21 cellular contexts compared by ENCODE assay signal in the genomic region with DNA sequence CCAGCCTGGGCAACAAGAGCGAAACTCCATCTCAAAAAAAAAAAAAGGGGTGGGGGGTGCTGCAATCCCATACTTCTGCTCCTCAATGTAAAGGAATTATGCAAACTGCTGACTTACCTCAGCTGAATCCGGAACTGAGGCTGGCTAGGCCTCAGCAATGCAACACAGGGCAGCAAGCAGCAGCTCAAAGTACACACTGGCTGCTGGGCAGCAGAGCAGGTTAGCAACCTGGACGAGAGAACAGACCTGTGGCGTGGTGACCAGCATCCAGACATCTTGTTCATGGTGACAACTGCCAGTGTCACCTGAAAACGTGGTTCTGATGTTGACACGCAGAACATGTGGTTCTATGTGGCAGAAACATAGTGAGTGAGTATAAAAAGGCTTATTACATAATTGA. TPM values are rescaled to one million over a fixed set of nuclear protein-coding genes. Genes with fewer than 3 reads are reported as not detected.
DNase-seq lines count a peak whose midpoint lies in the region; ATAC-seq and TF ChIP-seq lines count a peak whose summit lies in the region.
"Had no signal": no experiment of that assay in that cellular context is flagged by ENCODE, and none has a peak within 500 bp of the region (broad histone marks: within the 10 kb centered on the region; RNA-seq: fewer than 3 reads in every experiment).

No MANE protein-coding gene starts in this region.

- H3K9me3 Mint-ChIP-seq in endothelial cell (ENCODE audit: unreplicated experiment) (peaks cover 34% of the 10 kb centered on the region), osteocyte (ENCODE audit: unreplicated experiment) (peaks cover 51% of the 10 kb centered on the region)

- TF ChIP-seq CTCF in endothelial cell (IDR thresholded peaks at IDR 0.05; ENCODE audit: unreplicated experiment): no peak
- TF ChIP-seq CTCF in osteocyte (IDR thresholded peaks at IDR 0.05): no peak

- no peak for ATAC-seq in HG03378 (IDR thresholded peaks at IDR 0.05; ENCODE audit: unreplicated experiment)

- no peak overlapping the region for H3K4me2 ChIP-seq in Karpas-422 (ENCODE audit: low read depth, low read length, poor library complexity, severe bottlenecking)
- H3K4me2 ChIP-seq: BLaER1 had no signal

- H3K9me3 ChIP-seq in Karpas-422 (ENCODE audit: low read length) (peaks cover 35% of the 10 kb centered on the region), adipocyte (ENCODE audit: control insufficient read depth, low read length) (peaks cover 96% of the 10 kb centered on the region)

- peaks cover 15% of the 10 kb centered on the region for H3K36me3 ChIP-seq in Karpas-422 (ENCODE audit: insufficient read depth, low read length)
- H3K36me3 ChIP-seq in adipocyte (ENCODE audit: control insufficient read depth, insufficient read depth, low read length, severe bottlenecking): peaks cover 31% of the 10 kb centered on the region

- peak; percentile 33 for DNase-seq in Karpas-422
- DNase-seq in adipocyte (ENCODE audit: low read depth): no peak
- DNase-seq in endothelial cell (ENCODE audit: low spot score): no peak
- DNase-seq in osteocyte (ENCODE audit: extremely low spot score, unreplicated experiment): peak; percentile 51
- no peak for DNase-seq in ureter (ENCODE audit: low spot score)
- no peak for DNase-seq in NCI-H1092 (lab: John Stamatoyannopoulos, UW)
- DNase-seq in DMS114 treated with DMSO at 0.1 percent for 48 hours (lab: John Stamatoyannopoulos, UW; ENCODE audit: unreplicated experiment): no peak
- DNase-seq: 8988T; ACHN; BE2C; C1 segment of cervical spinal cord; CD4-positive, alpha-beta memory T cell; CD4-positive, CD25-positive, alpha-beta regulatory T cell; CD8-positive, alpha-beta memory T cell; COR-L47; DMS 273 treated with DMSO at 0.1 percent for 48 hours; DMS79 treated with DMSO at 0.1 percent for 48 hours; GF-D8 had no signal

- H3K4me3 ChIP-seq in Karpas-422 (ENCODE audit: low read length): no peak overlapping the region
- H3K4me3 ChIP-seq in adipocyte (ENCODE audit: low read length): peak overlapping the region; percentile 17
- H3K4me3 ChIP-seq: BLaER1 had no signal

- H3K4me1 ChIP-seq in Karpas-422 (ENCODE audit: low read length) (no peaks in the 10 kb centered on the region), adipocyte (ENCODE audit: control insufficient read depth, insufficient read depth, low read length) (no peaks in the 10 kb centered on the region)
- H3K4me1 ChIP-seq: BE2C, BLaER1 had no signal

- H3K27me3 Mint-ChIP-seq in endothelial cell (ENCODE audit: unreplicated experiment) (peaks cover 7% of the 10 kb centered on the region), osteocyte (ENCODE audit: unreplicated experiment) (no peaks in the 10 kb centered on the region)
- H3K27me3 Mint-ChIP-seq: CD4-positive, alpha-beta memory T cell; CD4-positive, CD25-positive, alpha-beta regulatory T cell; CD8-positive, alpha-beta memory T cell had no signal

- no peaks in the 10 kb centered on the region for H3K9me2 ChIP-seq in Karpas-422 (replicated peaks; ENCODE audit: insufficient read depth, low read length)

- no peak overlapping the region for H2AFZ ChIP-seq in Karpas-422 (ENCODE audit: low read length)

- no peaks in the 10 kb centered on the region for H3K79me2 ChIP-seq in Karpas-422 (ENCODE audit: low read length)

- H3K27ac Mint-ChIP-seq in endothelial cell (ENCODE audit: unreplicated experiment) (no peak overlapping the region), osteocyte (ENCODE audit: unreplicated experiment) (no peak overlapping the region)
- H3K27ac Mint-ChIP-seq: CD14-positive monocyte; CD4-positive, alpha-beta memory T cell; CD4-positive, CD25-positive, alpha-beta regulatory T cell; CD8-positive, alpha-beta memory T cell had no signal

- H3K4me1 Mint-ChIP-seq in endothelial cell (ENCODE audit: unreplicated experiment): no peaks in the 10 kb centered on the region
- H3K4me1 Mint-ChIP-seq in osteocyte (ENCODE audit: unreplicated experiment): no peaks in the 10 kb centered on the region
- H3K4me1 Mint-ChIP-seq: CD14-positive monocyte had no signal

- H3K9ac ChIP-seq in Karpas-422 (ENCODE audit: low read length) (no peak overlapping the region), adipocyte (ENCODE audit: low read length) (no peak overlapping the region)
- H3K9ac ChIP-seq: BLaER1 had no signal

- H4K20me1 ChIP-seq in Karpas-422 (ENCODE audit: insufficient read depth, low read depth, low read length): no peaks in the 10 kb centered on the region
- H4K20me1 ChIP-seq: BLaER1 had no signal

- peak overlapping the region; percentile 34 for H3K4me3 Mint-ChIP-seq in endothelial cell (ENCODE audit: unreplicated experiment)
- H3K4me3 Mint-ChIP-seq in osteocyte (ENCODE audit: unreplicated experiment): no peak overlapping the region
- H3K4me3 Mint-ChIP-seq: CD14-positive monocyte; CD4-positive, alpha-beta memory T cell; CD4-positive, CD25-positive, alpha-beta regulatory T cell; CD8-positive, alpha-beta memory T cell had no signal

- H3K36me3 Mint-ChIP-seq in endothelial cell (ENCODE audit: low read depth, unreplicated experiment) (peaks cover 60% of the 10 kb centered on the region), osteocyte (ENCODE audit: unreplicated experiment) (peaks cover 54% of the 10 kb centered on the region)

- H3K27me3 ChIP-seq in Karpas-422 (ENCODE audit: low read length): no peaks in the 10 kb centered on the region
- no peaks in the 10 kb centered on the region for H3K27me3 ChIP-seq in adipocyte (replicated peaks; ENCODE audit: control insufficient read depth, insufficient read depth, low read length)
- H3K27me3 ChIP-seq: BE2C, BLaER1 had no signal

- no peak overlapping the region for H3K27ac ChIP-seq in Karpas-422 (ENCODE audit: low read length)
- H3K27ac ChIP-seq: BLaER1 had no signal

RNA-seq across cellular contexts. Expression of a gene that starts 28.1 kb away (rescaled TPM):
- total RNA-seq in Karpas-422 (2014; rRNA removed; shearing (Covaris generic); ENCODE audit: low replicate concordance): 9.2 and 12.1 TPM in 2 replicates
- total RNA-seq in endothelial cell (ENCODE audit: unreplicated experiment) (6.8 TPM), osteocyte (4.7 and 5.3 TPM in 2 replicates), ureter (15.3 TPM)

RNA-seq across cellular contexts. Expression of a gene that starts 36.2 kb away (rescaled TPM):
- total RNA-seq in Karpas-422 (2014; rRNA removed; shearing (Covaris generic); ENCODE audit: low replicate concordance): 12.4 and 15.0 TPM in 2 replicates
- 29.5 TPM for total RNA-seq in endothelial cell (ENCODE audit: unreplicated experiment)
- total RNA-seq in osteocyte: 7.1 and 8.4 TPM in 2 replicates
- 13.8 TPM for total RNA-seq in ureter

RNA-seq across cellular contexts. Expression of a gene that starts 41.4 kb away (rescaled TPM):
- total RNA-seq in Karpas-422 (2014; rRNA removed; shearing (Covaris generic); ENCODE audit: low replicate concordance): 39.6 and 59.1 TPM in 2 replicates
- total RNA-seq in endothelial cell (ENCODE audit: unreplicated experiment) (56.7 TPM), osteocyte (62.8 and 67.2 TPM in 2 replicates), ureter (74.9 TPM)

Comparison
In these comparisons a context has a peak if more than half of its experiments do, and no peak if none do; other contexts are left out.
1. DNase-seq: peak in Karpas-422 (single experiment) and osteocyte (single experiment); none in adipocyte (single experiment), endothelial cell (single experiment), ureter (single experiment), NCI-H1092 (single experiment) and DMS114 treated with DMSO at 0.1 percent for 48 hours (single experiment).